In the genomic region with DNA sequence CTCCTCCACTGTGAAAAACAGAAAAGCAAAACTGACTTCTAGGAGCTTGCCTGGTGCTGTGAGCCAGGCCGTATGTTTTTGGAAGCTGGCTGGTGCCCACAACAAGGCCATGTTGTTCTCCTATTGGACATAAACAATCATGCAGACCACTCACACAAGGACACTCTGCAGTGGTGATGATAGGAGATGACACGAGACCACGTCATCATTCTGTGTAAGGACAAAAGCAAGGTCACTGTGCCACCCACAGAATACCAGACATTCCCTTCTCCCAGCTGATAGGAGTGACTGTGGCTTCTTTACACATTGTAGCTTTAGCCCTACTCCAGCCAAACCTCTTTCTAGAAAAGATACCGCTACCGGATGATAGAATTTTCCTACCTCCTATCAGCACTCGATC, we compare ENCODE assay signal across 13 cellular contexts. TPM values are rescaled to one million over a fixed set of nuclear protein-coding genes. Genes with fewer than 3 reads are reported as not detected.
DNase-seq lines count a peak whose midpoint lies in the region; ATAC-seq and TF ChIP-seq lines count a peak whose summit lies in the region.
"Had no signal": no experiment of that assay in that cellular context is flagged by ENCODE, and none has a peak within 500 bp of the region (broad histone marks: within the 10 kb centered on the region; RNA-seq: fewer than 3 reads in every experiment).

No MANE protein-coding gene starts in this region.

- 44 to 62% (median 53%) methylated on average over 6 of the region's 6 CpGs for WGBS in heart left ventricle, 4 donors

- intact Hi-C loops in activated CD4-positive, alpha-beta memory T cell treated with anti-CD3 and anti-CD28 coated beads for 36 hours (cut with micrococcal nuclease), result loop anchor here (10.0 kb wide), 1 partner anchor 191 kb away; a partner anchor contains a TSS
- intact Hi-C loops in heart left ventricle (cut with DNase I), result loop anchor here in 2 of 10 donors (1.0 to 2.0 kb wide), 2 partner anchors 42 to 47 kb away; a partner anchor contains a TSS

- peaks cover 3% of the 10 kb centered on the region for H3K36me3 Mint-ChIP-seq in activated CD4-positive, alpha-beta memory T cell treated with anti-CD3 and anti-CD28 coated beads, Interleukin-2, amount 10 ng/mL, durations not matched to agents 7 days and 5 days (ENCODE audit: low read depth)
- H3K36me3 Mint-ChIP-seq in activated CD4-positive, alpha-beta memory T cell treated with anti-CD3 and anti-CD28 coated beads for 36 hours, result no peaks in the 10 kb centered on the region
- H3K36me3 Mint-ChIP-seq in activated naive CD8-positive, alpha-beta T cell, result no peaks in the 10 kb centered on the region
- H3K36me3 Mint-ChIP-seq in stimulated activated memory B cell treated with anti-CD40 and anti-IgM and Interleukin-4, amounts not matched to agents 10 μg/mL and 1 μg/mL and 100 μg/mL, for 72 hours, result no peaks in the 10 kb centered on the region
- H3K36me3 Mint-ChIP-seq: activated CD8-positive, alpha-beta memory T cell treated with anti-CD3 and anti-CD28 coated beads, Interleukin-2, amount 10 ng/mL, durations not matched to agents 7 days and 5 days had no signal

- no peaks in the 10 kb centered on the region for H3K27me3 ChIP-seq in heart left ventricle

- TF ChIP-seq POLR2A in heart left ventricle (IDR thresholded peaks at IDR 0.05), result peak in 1 of 2 donors; percentile 51

- H3K27me3 Mint-ChIP-seq in activated CD4-positive, alpha-beta memory T cell treated with anti-CD3 and anti-CD28 coated beads, Interleukin-2, amount 10 ng/mL, durations not matched to agents 7 days and 5 days, result peaks cover 3% of the 10 kb centered on the region
- H3K27me3 Mint-ChIP-seq in activated CD4-positive, alpha-beta memory T cell treated with anti-CD3 and anti-CD28 coated beads for 36 hours, result no peaks in the 10 kb centered on the region
- no peaks in the 10 kb centered on the region for H3K27me3 Mint-ChIP-seq in activated naive CD8-positive, alpha-beta T cell
- H3K27me3 Mint-ChIP-seq in stimulated activated memory B cell treated with anti-CD40 and anti-IgM and Interleukin-4, amounts not matched to agents 10 μg/mL and 1 μg/mL and 100 μg/mL, for 72 hours, result no peaks in the 10 kb centered on the region
- H3K27me3 Mint-ChIP-seq: activated CD8-positive, alpha-beta memory T cell treated with anti-CD3 and anti-CD28 coated beads, Interleukin-2, amount 10 ng/mL, durations not matched to agents 7 days and 5 days had no signal

- DNase-seq in activated CD4-positive, alpha-beta memory T cell treated with anti-CD3 and anti-CD28 coated beads, Interleukin-2, amount 10 ng/mL, durations not matched to agents 7 days and 5 days, result no peak
- no peak for DNase-seq in activated CD4-positive, alpha-beta memory T cell treated with anti-CD3 and anti-CD28 coated beads for 36 hours
- DNase-seq in heart left ventricle, result peak in 4 of 5 donors; percentile 32 to 68 (median 46)
- DNase-seq in effector CD4-positive, alpha-beta T cell, result no peak
- no peak for DNase-seq in GM10266 (ENCODE audit: extremely low spot score)
- DNase-seq in germinal center (ENCODE audit: low spot score), result no peak
- DNase-seq: activated CD8-positive, alpha-beta memory T cell treated with anti-CD3 and anti-CD28 coated beads, Interleukin-2, amount 10 ng/mL, durations not matched to agents 7 days and 5 days; NCI-H2081 had no signal

- H3K4me1 ChIP-seq in heart left ventricle, result peaks cover 0 to 48% (median 23%) of the 10 kb centered on the region in 12 donors
- H3K4me1 ChIP-seq: A549 had no signal

- H3K9me3 Mint-ChIP-seq in activated CD4-positive, alpha-beta memory T cell treated with anti-CD3 and anti-CD28 coated beads, Interleukin-2, amount 10 ng/mL, durations not matched to agents 7 days and 5 days, result no peaks in the 10 kb centered on the region
- no peaks in the 10 kb centered on the region for H3K9me3 Mint-ChIP-seq in activated CD4-positive, alpha-beta memory T cell treated with anti-CD3 and anti-CD28 coated beads for 36 hours
- H3K9me3 Mint-ChIP-seq in activated naive CD8-positive, alpha-beta T cell (ENCODE audit: low read depth), result no peaks in the 10 kb centered on the region
- H3K9me3 Mint-ChIP-seq in stimulated activated memory B cell treated with anti-CD40 and anti-IgM and Interleukin-4, amounts not matched to agents 10 μg/mL and 1 μg/mL and 100 μg/mL, for 72 hours, result no peaks in the 10 kb centered on the region
- H3K9me3 Mint-ChIP-seq: T-helper 1 cell treated with Interleukin-12 subunit alpha and Interleukin-12 subunit beta and Interleukin-4 antibody, amounts not matched to agents 30 μg/mL and 1 μg/mL, for 36 hours had no signal

- no peaks in the 10 kb centered on the region for H3K36me3 ChIP-seq in heart left ventricle
- H3K36me3 ChIP-seq: HAP-1 had no signal

- H3K4me1 Mint-ChIP-seq in activated CD4-positive, alpha-beta memory T cell treated with anti-CD3 and anti-CD28 coated beads, Interleukin-2, amount 10 ng/mL, durations not matched to agents 7 days and 5 days, result peaks cover 57% of the 10 kb centered on the region
- peaks cover 43% of the 10 kb centered on the region for H3K4me1 Mint-ChIP-seq in activated CD4-positive, alpha-beta memory T cell treated with anti-CD3 and anti-CD28 coated beads for 36 hours (ENCODE audit: low read depth)
- H3K4me1 Mint-ChIP-seq in activated naive CD8-positive, alpha-beta T cell (ENCODE audit: low read depth), result peaks cover 65% of the 10 kb centered on the region
- H3K4me1 Mint-ChIP-seq in stimulated activated memory B cell treated with anti-CD40 and anti-IgM and Interleukin-4, amounts not matched to agents 10 μg/mL and 1 μg/mL and 100 μg/mL, for 72 hours, result peaks cover 61% of the 10 kb centered on the region

- H3K4me3 ChIP-seq in heart left ventricle, result no peak overlapping the region
- H3K4me3 ChIP-seq: A549, HAP-1 had no signal

- POLR2A ChIA-PET in activated CD4-positive, alpha-beta memory T cell treated with anti-CD3 and anti-CD28 coated beads, Interleukin-2, amount 10 ng/mL, durations not matched to agents 7 days and 5 days (lab: Charles Lee), result interaction anchor here (8.5 kb wide), 1 partner anchor 46 kb away, joined by 112 read pairs; a partner anchor contains a TSS
- POLR2A ChIA-PET in activated CD4-positive, alpha-beta memory T cell treated with anti-CD3 and anti-CD28 coated beads for 36 hours (lab: Charles Lee), result no interaction called here

- peak; percentile 81 to 91 (median 87) for ATAC-seq in heart left ventricle
- no peak for ATAC-seq in stimulated activated memory B cell treated with anti-CD40 and anti-IgM and Interleukin-4, amounts not matched to agents 10 μg/mL and 1 μg/mL and 100 μg/mL, for 72 hours
- ATAC-seq: A549; activated CD8-positive, alpha-beta memory T cell treated with anti-CD3 and anti-CD28 coated beads, Interleukin-2, amount 10 ng/mL, durations not matched to agents 7 days and 5 days had no signal

- H3K9me3 ChIP-seq in heart left ventricle, result no peaks in the 10 kb centered on the region
- H3K9me3 ChIP-seq: A549 had no signal

- no peak for TF ChIP-seq CTCF in heart left ventricle (IDR thresholded peaks at IDR 0.05)
- TF ChIP-seq CTCF in GM10266 (IDR thresholded peaks at IDR 0.05; ENCODE audit: control insufficient read depth, insufficient read depth, low read depth, missing control alignments), result no peak

- CTCF ChIA-PET in activated CD4-positive, alpha-beta memory T cell treated with anti-CD3 and anti-CD28 coated beads, Interleukin-2, amount 10 ng/mL, durations not matched to agents 7 days and 5 days (lab: Charles Lee), result no interaction called here
- CTCF ChIA-PET in activated CD4-positive, alpha-beta memory T cell treated with anti-CD3 and anti-CD28 coated beads for 36 hours (lab: Charles Lee), result no interaction called here

- peak overlapping the region; percentile 34 for H3K27ac Mint-ChIP-seq in activated CD4-positive, alpha-beta memory T cell treated with anti-CD3 and anti-CD28 coated beads, Interleukin-2, amount 10 ng/mL, durations not matched to agents 7 days and 5 days
- no peak overlapping the region for H3K27ac Mint-ChIP-seq in activated CD4-positive, alpha-beta memory T cell treated with anti-CD3 and anti-CD28 coated beads for 36 hours
- peak overlapping the region; percentile 73 for H3K27ac Mint-ChIP-seq in activated naive CD8-positive, alpha-beta T cell
- H3K27ac Mint-ChIP-seq in stimulated activated memory B cell treated with anti-CD40 and anti-IgM and Interleukin-4, amounts not matched to agents 10 μg/mL and 1 μg/mL and 100 μg/mL, for 72 hours, result peak overlapping the region; percentile 57

- peak overlapping the region; percentile 49 to 97 (median 84) for H3K27ac ChIP-seq in heart left ventricle
- H3K27ac ChIP-seq: A549 had no signal

- no peak overlapping the region for H3K4me3 Mint-ChIP-seq in activated CD4-positive, alpha-beta memory T cell treated with anti-CD3 and anti-CD28 coated beads, Interleukin-2, amount 10 ng/mL, durations not matched to agents 7 days and 5 days
- H3K4me3 Mint-ChIP-seq in activated CD4-positive, alpha-beta memory T cell treated with anti-CD3 and anti-CD28 coated beads for 36 hours, result no peak overlapping the region
- H3K4me3 Mint-ChIP-seq in activated naive CD8-positive, alpha-beta T cell, result peak overlapping the region; percentile 30
- H3K4me3 Mint-ChIP-seq in stimulated activated memory B cell treated with anti-CD40 and anti-IgM and Interleukin-4, amounts not matched to agents 10 μg/mL and 1 μg/mL and 100 μg/mL, for 72 hours, result no peak overlapping the region
- H3K4me3 Mint-ChIP-seq: activated CD8-positive, alpha-beta memory T cell treated with anti-CD3 and anti-CD28 coated beads, Interleukin-2, amount 10 ng/mL, durations not matched to agents 7 days and 5 days; T-helper 1 cell treated with Interleukin-12 subunit alpha and Interleukin-12 subunit beta and Interleukin-4 antibody, amounts not matched to agents 30 μg/mL and 1 μg/mL, for 36 hours had no signal

RNA-seq across cellular contexts. Expression of a gene that starts 47.7 kb away (rescaled TPM):
- 10 to 100 TPM; 39.0 to 50.7 TPM for total RNA-seq in activated CD4-positive, alpha-beta memory T cell treated with anti-CD3 and anti-CD28 coated beads, Interleukin-2, amount 10 ng/mL, durations not matched to agents 7 days and 5 days
- total RNA-seq in activated CD4-positive, alpha-beta memory T cell treated with anti-CD3 and anti-CD28 coated beads for 36 hours, result 10 to 100 TPM; 47.2 to 50.1 TPM
- total RNA-seq in heart left ventricle, result 10 to 100 TPM; 33.6 to 50.0 (median 39.6) TPM
- polyA plus RNA-seq in heart left ventricle, result 10 to 100 TPM; 36.2 to 49.8 TPM

RNA-seq across cellular contexts. Expression of a gene that starts 48.7 kb away (rescaled TPM):
- total RNA-seq in activated CD4-positive, alpha-beta memory T cell treated with anti-CD3 and anti-CD28 coated beads, Interleukin-2, amount 10 ng/mL, durations not matched to agents 7 days and 5 days, result 10 to 100 TPM; 57.3 to 61.2 TPM
- total RNA-seq in activated CD4-positive, alpha-beta memory T cell treated with anti-CD3 and anti-CD28 coated beads for 36 hours, result 10 to 100 TPM; 50.8 to 57.4 TPM
- total RNA-seq in heart left ventricle, result 100 to 1,000 TPM in 1 of 9 donors, 10 to 100 TPM in 8; 26.3 to 105 (median 70.4) TPM
- polyA plus RNA-seq in heart left ventricle, result 10 to 100 TPM; 35.1 to 38.2 TPM

Comparison
In these comparisons a context has a peak if more than half of its experiments do, and no peak if none do; other contexts are left out.
1. DNase-seq: peak in heart left ventricle (4 of 5); none in activated CD4-positive, alpha-beta memory T cell treated with anti-CD3 and anti-CD28 coated beads, Interleukin-2, amount 10 ng/mL, durations not matched to agents 7 days and 5 days (single experiment), activated CD4-positive, alpha-beta memory T cell treated with anti-CD3 and anti-CD28 coated beads for 36 hours (single experiment), effector CD4-positive, alpha-beta T cell (single experiment), GM10266 (single experiment) and germinal center (single experiment).